Comparison of ENCODE assay signal across 1 cellular context in the genomic region with DNA sequence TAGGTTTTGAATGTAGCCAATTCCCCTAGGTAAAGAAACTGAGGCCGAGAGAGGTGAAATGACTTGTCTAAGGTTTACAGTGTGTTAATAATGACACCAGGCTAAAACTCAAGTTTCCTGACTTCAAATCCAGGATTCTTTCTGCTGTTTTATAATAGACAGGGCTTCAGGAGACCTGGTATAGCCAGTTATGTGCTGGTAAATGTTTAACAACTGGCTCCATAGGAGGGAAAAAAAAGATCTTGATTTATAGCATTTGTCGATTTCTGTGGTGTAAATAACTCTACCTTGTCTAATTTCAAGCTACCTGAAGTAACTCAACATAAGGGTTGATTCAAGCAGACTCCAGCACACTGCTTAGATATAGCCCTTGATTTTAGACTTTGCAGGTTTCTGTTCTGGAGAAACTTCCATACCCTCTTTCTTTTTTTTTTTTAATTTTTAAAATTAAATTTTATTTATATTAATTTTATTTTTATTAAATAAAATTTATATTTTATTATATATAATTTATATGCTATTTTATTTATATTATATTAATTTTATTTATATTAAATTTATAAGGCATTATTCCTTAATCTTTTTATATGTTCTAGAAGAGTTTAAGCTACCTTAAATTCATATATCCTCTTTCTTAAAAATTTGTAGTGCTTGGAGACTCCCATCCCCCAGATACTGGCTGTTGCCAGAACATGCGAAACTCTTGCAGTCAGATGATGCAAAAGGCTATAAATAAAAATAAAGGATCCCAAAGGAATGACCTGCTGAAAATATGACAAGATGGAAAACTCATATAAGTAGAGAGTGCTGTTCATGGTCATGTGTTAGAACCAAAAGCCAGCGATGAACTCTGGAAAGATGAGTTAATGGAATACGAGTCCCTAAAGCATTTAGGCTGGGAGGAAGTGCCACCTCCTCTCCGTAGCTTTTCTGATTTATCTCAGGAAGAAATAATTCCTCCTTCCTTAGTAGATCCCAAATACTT.
TF ChIP-seq lines count a peak whose summit lies in the region.

No MANE protein-coding gene starts in this region.

TF ChIP-seq in HepG2, 621 proteins besides CTCF, POLR2A, EP300 and RAD21:
- TF ChIP-seq MAFK (conservative IDR thresholded peaks at IDR 0.05 in 1 of 2, IDR thresholded peaks at IDR 0.05 in 1 of 2; ENCODE audit: low read length in 2 of 2): no peak
- no peak for TF ChIP-seq YEATS4 (CRISPR knock-in tag; IDR thresholded peaks at IDR 0.05; ENCODE audit: borderline replicate concordance)
- TF ChIP-seq, protein P1, sequence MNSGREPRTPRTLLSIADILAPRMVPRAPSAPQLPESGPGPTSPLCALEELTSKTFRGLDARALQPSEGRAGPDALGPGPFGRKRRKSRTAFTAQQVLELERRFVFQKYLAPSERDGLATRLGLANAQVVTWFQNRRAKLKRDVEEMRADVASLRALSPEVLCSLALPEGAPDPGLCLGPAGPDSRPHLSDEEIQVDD (CRISPR knock-in tag; IDR thresholded peaks at IDR 0.05; ENCODE audit: borderline replicate concordance): no peak
- TF ChIP-seq ZNF607 (CRISPR knock-in tag; IDR thresholded peaks at IDR 0.05; ENCODE audit: borderline replicate concordance): no peak
- no peak for TF ChIP-seq MZF1 (CRISPR knock-in tag; IDR thresholded peaks at IDR 0.05; ENCODE audit: borderline replicate concordance)
- TF ChIP-seq BRCA1 (CRISPR knock-in tag; IDR thresholded peaks at IDR 0.05): no peak
- TF ChIP-seq HNF4A (CRISPR knock-in tag; IDR thresholded peaks at IDR 0.05): no peak
- TF ChIP-seq ZC3H13 (CRISPR knock-in tag; IDR thresholded peaks at IDR 0.05): no peak
- TF ChIP-seq, protein P2, sequence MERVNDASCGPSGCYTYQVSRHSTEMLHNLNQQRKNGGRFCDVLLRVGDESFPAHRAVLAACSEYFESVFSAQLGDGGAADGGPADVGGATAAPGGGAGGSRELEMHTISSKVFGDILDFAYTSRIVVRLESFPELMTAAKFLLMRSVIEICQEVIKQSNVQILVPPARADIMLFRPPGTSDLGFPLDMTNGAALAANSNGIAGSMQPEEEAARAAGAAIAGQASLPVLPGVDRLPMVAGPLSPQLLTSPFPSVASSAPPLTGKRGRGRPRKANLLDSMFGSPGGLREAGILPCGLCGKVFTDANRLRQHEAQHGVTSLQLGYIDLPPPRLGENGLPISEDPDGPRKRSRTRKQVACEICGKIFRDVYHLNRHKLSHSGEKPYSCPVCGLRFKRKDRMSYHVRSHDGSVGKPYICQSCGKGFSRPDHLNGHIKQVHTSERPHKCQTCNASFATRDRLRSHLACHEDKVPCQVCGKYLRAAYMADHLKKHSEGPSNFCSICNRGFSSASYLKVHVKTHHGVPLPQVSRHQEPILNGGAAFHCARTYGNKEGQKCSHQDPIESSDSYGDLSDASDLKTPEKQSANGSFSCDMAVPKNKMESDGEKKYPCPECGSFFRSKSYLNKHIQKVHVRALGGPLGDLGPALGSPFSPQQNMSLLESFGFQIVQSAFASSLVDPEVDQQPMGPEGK (CRISPR knock-in tag; IDR thresholded peaks at IDR 0.05): no peak
- no peak for TF ChIP-seq SRSF4 (IDR thresholded peaks at IDR 0.05; ENCODE audit: low read depth, low read length, poor library complexity, severe bottlenecking)
- TF ChIP-seq MED8 (CRISPR knock-in tag; IDR thresholded peaks at IDR 0.05; ENCODE audit: insufficient replicate concordance): no peak
- TF ChIP-seq MED1 (CRISPR knock-in tag; IDR thresholded peaks at IDR 0.05): no peak
- no peak for TF ChIP-seq SAP130 (CRISPR knock-in tag; IDR thresholded peaks at IDR 0.05; ENCODE audit: low read depth)
- TF ChIP-seq ZFP36L1 (CRISPR knock-in tag; IDR thresholded peaks at IDR 0.05): no peak
- no peak for TF ChIP-seq XRCC5 (optimal IDR thresholded peaks at IDR 0.05; ENCODE audit: low read length)
- no peak for TF ChIP-seq ZNF782 (CRISPR knock-in tag; IDR thresholded peaks at IDR 0.05; ENCODE audit: borderline replicate concordance)
